ENCODE assay signal across 9 cellular contexts in the genomic region with DNA sequence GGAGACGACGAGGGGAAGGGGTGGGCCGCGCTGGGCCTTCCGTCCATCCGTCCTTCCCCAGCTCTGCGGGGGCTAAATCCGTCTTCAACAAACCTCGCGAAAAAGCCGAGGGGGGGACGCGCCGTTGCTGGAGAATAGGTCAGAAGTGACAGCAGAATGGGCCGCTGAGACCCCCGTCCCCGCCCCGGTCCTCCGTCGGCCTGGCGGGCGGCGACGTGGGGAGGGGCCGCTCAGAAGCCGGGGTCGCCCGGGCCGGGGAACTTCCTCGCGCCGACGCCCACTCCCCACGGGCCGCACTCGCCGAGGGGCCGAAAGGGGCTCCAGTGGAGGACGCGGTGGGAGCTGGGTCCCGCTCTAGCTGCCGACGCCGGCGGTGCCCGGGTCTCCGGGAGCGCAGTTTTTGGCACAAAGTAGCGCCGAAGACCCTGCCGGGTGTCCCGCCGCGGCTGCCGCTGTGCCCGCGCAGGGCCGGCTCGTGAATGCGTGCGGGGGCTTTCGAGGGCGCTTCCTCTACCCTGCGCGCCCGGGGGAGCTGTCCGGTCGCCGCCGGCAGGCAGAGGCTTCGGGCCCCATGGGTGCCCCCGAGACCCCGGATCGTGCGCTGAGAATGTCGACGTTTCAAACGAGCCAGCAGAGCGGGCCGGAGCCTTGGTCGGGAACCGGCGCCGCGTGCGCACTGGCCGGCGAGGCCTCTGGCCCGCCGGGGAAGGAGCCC. TPM values are rescaled to one million over a fixed set of nuclear protein-coding genes. Genes with fewer than 3 reads are reported as not detected.
DNase-seq lines count a peak whose midpoint lies in the region; ATAC-seq and TF ChIP-seq lines count a peak whose summit lies in the region.
"Had no signal": no experiment of that assay in that cellular context is flagged by ENCODE, and none has a peak within 500 bp of the region (broad histone marks: within the 10 kb centered on the region; RNA-seq: fewer than 3 reads in every experiment).

No MANE protein-coding gene starts in this region.

- no peak for TF ChIP-seq CTCF in Peyer's patch (IDR thresholded peaks at IDR 0.05)

- H3K4me3 ChIP-seq in Peyer's patch, result peak overlapping the region; percentile 14 to 89 (median 50)
- H3K4me3 ChIP-seq in ectodermal cell (ENCODE audit: insufficient read depth, low read depth, low read length), result peak overlapping the region; percentile 98

- H3K36me3 ChIP-seq in Peyer's patch (no peaks in the 10 kb centered on the region), ectodermal cell (ENCODE audit: control insufficient read depth, insufficient read depth, low read length) (no peaks in the 10 kb centered on the region)

- no peaks in the 10 kb centered on the region for H3K27me3 ChIP-seq in Peyer's patch
- H3K27me3 ChIP-seq in ectodermal cell (ENCODE audit: control insufficient read depth, insufficient read depth, low read length, poor library complexity, severe bottlenecking), result peaks cover 36% of the 10 kb centered on the region

- peak overlapping the region; percentile 65 to 100 (median 94) for H3K27ac ChIP-seq in Peyer's patch
- H3K27ac ChIP-seq in ectodermal cell (ENCODE audit: insufficient read depth, low read depth, low read length, poor library complexity, severe bottlenecking), result peak overlapping the region; percentile 33
- peak overlapping the region; percentile 36 for H3K27ac ChIP-seq in temporal lobe (ENCODE audit: low read depth, low read length)

- WGBS in ectodermal cell, 2 experiments, result 1% methylated on average over 90 of the region's 90 CpGs

- no peaks in the 10 kb centered on the region for H3K9me3 ChIP-seq in Peyer's patch
- no peaks in the 10 kb centered on the region for H3K9me3 ChIP-seq in ectodermal cell (ENCODE audit: control insufficient read depth, low read length)

- ATAC-seq in GM21717 (IDR thresholded peaks at IDR 0.05; ENCODE audit: unreplicated experiment), result no peak

- no peak for TF ChIP-seq POLR2A in Peyer's patch (IDR thresholded peaks at IDR 0.05)

- peak in 2 of 3 donors; percentile 43 to 66 for DNase-seq in Peyer's patch
- peak; percentile 31 to 42 for DNase-seq in lung microvascular endothelial cell (ENCODE audit: low read depth in 2 of 2)
- no peak for DNase-seq in C1 segment of cervical spinal cord (lab: John Stamatoyannopoulos, UW)
- DNase-seq in mesenteric fat pad (ENCODE audit: low spot score), result no peak
- no peak for DNase-seq in NCI-H1930 (lab: John Stamatoyannopoulos, UW)
- DNase-seq: NCI-H1092 treated with DMSO at 0.1 percent for 48 hours had no signal

- H3K4me1 ChIP-seq in Peyer's patch, result peaks cover 11 to 60% (median 20%) of the 10 kb centered on the region in 4 donors
- H3K4me1 ChIP-seq in ectodermal cell (ENCODE audit: control insufficient read depth, insufficient read depth, low read length), result peaks cover 42% of the 10 kb centered on the region

RNA-seq across cellular contexts. Expression of gene SLC38A10, which starts 46.4 kb away (rescaled TPM):
- 100 to 1,000 TPM; 126 to 206 (median 169) TPM for total RNA-seq in Peyer's patch
- polyA plus RNA-seq in ectodermal cell (2013, experiment 1 of 4), result 46.8 TPM
- 47.5 TPM for polyA plus RNA-seq in ectodermal cell (2013, experiment 2 of 4)
- 28.0 TPM for polyA plus RNA-seq in ectodermal cell (2013, experiment 3 of 4)
- 33.4 TPM for polyA plus RNA-seq in ectodermal cell (2013, experiment 4 of 4)
- total RNA-seq in lung microvascular endothelial cell, result 40.3 and 52.0 TPM in 2 replicates
- total RNA-seq in temporal lobe, result 14.8 TPM
- total RNA-seq in mesenteric fat pad, result 88.0 TPM

RNA-seq across cellular contexts. Expression of gene BAHCC1, which starts 53.8 kb away (rescaled TPM):
- total RNA-seq in Peyer's patch, result 10 to 100 TPM; 11.6 to 43.0 (median 23.9) TPM
- 26.9 TPM for polyA plus RNA-seq in ectodermal cell (2013, experiment 1 of 4)
- polyA plus RNA-seq in ectodermal cell (2013, experiment 2 of 4), result 37.1 TPM
- polyA plus RNA-seq in ectodermal cell (2013, experiment 3 of 4), result 32.4 TPM
- 38.6 TPM for polyA plus RNA-seq in ectodermal cell (2013, experiment 4 of 4)
- total RNA-seq in lung microvascular endothelial cell, result 2.6 TPM in 2 replicates
- 16.7 TPM for total RNA-seq in temporal lobe
- 11.0 TPM for total RNA-seq in mesenteric fat pad

Comparison
In these comparisons a context has a peak if more than half of its experiments do, and no peak if none do; other contexts are left out.
1. DNase-seq: peak in Peyer's patch (2 of 3) and lung microvascular endothelial cell (2 of 2); none in C1 segment of cervical spinal cord (0 of 14), mesenteric fat pad (single experiment) and NCI-H1930 (0 of 2).
2. H3K27ac ChIP-seq: peak in every context shown above with its lines; median percentile 94 in Peyer's patch; 36 in temporal lobe; 33 in ectodermal cell.